9 cellular contexts compared by ENCODE assay signal in genomic region chr1:65266501-65266900, GRCh38. TPM values are rescaled to one million over a fixed set of nuclear protein-coding genes. Genes with fewer than 3 reads are reported as not detected.
DNase-seq lines count a peak whose midpoint lies in the region; ATAC-seq and TF ChIP-seq lines count a peak whose summit lies in the region.
"Had no signal": no experiment of that assay in that cellular context is flagged by ENCODE, and none has a peak within 500 bp of the region (broad histone marks: within the 10 kb centered on the region; RNA-seq: fewer than 3 reads in every experiment).

No MANE protein-coding gene starts in this region.

- peak overlapping the region; percentile 64 for H3K4me3 ChIP-seq in CD8-positive, alpha-beta T cell (ENCODE audit: low read depth, low read length)
- no peak overlapping the region for H3K4me3 ChIP-seq in mammary epithelial cell (replicated peaks in 1 of 3; ENCODE audit: insufficient read depth in 1 of 3, low read depth in 2 of 3, low read length in 3 of 3)

- no peaks in the 10 kb centered on the region for H3K9me3 Mint-ChIP-seq in CD8-positive, alpha-beta T cell
- H3K9me3 Mint-ChIP-seq in nephron progenitor cell = no peaks in the 10 kb centered on the region
- H3K9me3 Mint-ChIP-seq: dendritic cell treated with granulocyte-macrophage colony-stimulating factor and Interleukin-4, amounts not matched to agents 40 ng/mL and 50 ng/mL, for 4 days had no signal

- no peak overlapping the region for H3K9ac ChIP-seq in mammary epithelial cell (ENCODE audit: insufficient read depth, low read length)

- no peaks in the 10 kb centered on the region for H3K79me2 ChIP-seq in mammary epithelial cell (ENCODE audit: insufficient read depth, low read length)

- no peaks in the 10 kb centered on the region for H3K36me3 ChIP-seq in CD8-positive, alpha-beta T cell (ENCODE audit: insufficient read depth, low read length)
- H3K36me3 ChIP-seq in mammary epithelial cell (ENCODE audit: insufficient read depth, low read length) = no peaks in the 10 kb centered on the region
- H3K36me3 ChIP-seq: sigmoid colon had no signal

- no peaks in the 10 kb centered on the region for H3K9me3 ChIP-seq in CD8-positive, alpha-beta T cell (ENCODE audit: low read length)
- no peaks in the 10 kb centered on the region for H3K9me3 ChIP-seq in mammary epithelial cell (replicated peaks; ENCODE audit: insufficient read depth, low read length)
- H3K9me3 ChIP-seq: sigmoid colon had no signal

- peak overlapping the region; percentile 80 for H3K4me3 Mint-ChIP-seq in CD8-positive, alpha-beta T cell
- peak overlapping the region; percentile 77 for H3K4me3 Mint-ChIP-seq in nephron progenitor cell

- CTCF ChIA-PET in CD8-positive, alpha-beta T cell (lab: Charles Lee) = no interaction called here
- CTCF ChIA-PET in mammary epithelial cell (lab: Charles Lee; ENCODE audit: low non-redundant PET) = interaction anchor here (0.6 to 0.7 kb wide), 3 partner anchors 43 to 421 kb away, joined by 3 to 7 read pairs (median 5); partner anchors contain the start of gene DNAJC6

- H3K4me1 ChIP-seq in CD8-positive, alpha-beta T cell (ENCODE audit: insufficient read depth, low read length) = peaks cover 18% of the 10 kb centered on the region
- peaks cover 13% of the 10 kb centered on the region for H3K4me1 ChIP-seq in mammary epithelial cell (ENCODE audit: insufficient read depth, low read length)

- intact Hi-C loops in CD8-positive, alpha-beta T cell (cut with DNase I, micrococcal nuclease) = no loop called here
- intact Hi-C loops in mammary epithelial cell (cut with micrococcal nuclease) = loop anchor here (5.0 to 10.0 kb wide), 2 partner anchors 41 to 1008 kb away; partner anchors contain the start of gene DNAJC6

- TF ChIP-seq CTCF in CD8-positive, alpha-beta T cell (IDR thresholded peaks at IDR 0.05) = no peak
- TF ChIP-seq CTCF in mammary epithelial cell (conservative IDR thresholded peaks at IDR 0.05 in 1 of 2, IDR thresholded peaks at IDR 0.05 in 1 of 2; ENCODE audit: extremely low read depth in 1 of 2, insufficient read depth in 1 of 2, low read depth in 1 of 2, low read length in 2 of 2) (no peak), nephron progenitor cell (IDR thresholded peaks at IDR 0.05) (no peak)

- H3K27me3 Mint-ChIP-seq in CD8-positive, alpha-beta T cell (ENCODE audit: low read depth) = peaks cover 29% of the 10 kb centered on the region
- peaks cover 68% of the 10 kb centered on the region for H3K27me3 Mint-ChIP-seq in nephron progenitor cell (ENCODE audit: low read depth, poor library complexity)

- no peak for DNase-seq in CD8-positive, alpha-beta T cell
- DNase-seq in mammary epithelial cell (no peak), nephron progenitor cell (no peak), pons (ENCODE audit: low spot score) (no peak), cortex of kidney (lab: John Stamatoyannopoulos, UW) (no peak)
- DNase-seq: sigmoid colon had no signal

- ATAC-seq in CD8-positive, alpha-beta T cell = no peak
- ATAC-seq in GM18511 (IDR thresholded peaks at IDR 0.05; ENCODE audit: unreplicated experiment) (peak; percentile 1), HG03095 (IDR thresholded peaks at IDR 0.05; ENCODE audit: unreplicated experiment) (no peak)

- no peaks in the 10 kb centered on the region for H4K20me1 ChIP-seq in mammary epithelial cell (ENCODE audit: insufficient read depth, low read length)

- no peaks in the 10 kb centered on the region for H3K27me3 ChIP-seq in CD8-positive, alpha-beta T cell (ENCODE audit: insufficient read depth, low read length)
- H3K27me3 ChIP-seq in mammary epithelial cell (ENCODE audit: insufficient read depth, low read length) = no peaks in the 10 kb centered on the region

- no peak overlapping the region for H3K27ac Mint-ChIP-seq in CD8-positive, alpha-beta T cell
- no peak overlapping the region for H3K27ac Mint-ChIP-seq in nephron progenitor cell
- H3K27ac Mint-ChIP-seq: dendritic cell treated with granulocyte-macrophage colony-stimulating factor and Interleukin-4, amounts not matched to agents 40 ng/mL and 50 ng/mL, for 4 days had no signal

- POLR2A ChIA-PET in CD8-positive, alpha-beta T cell (lab: Charles Lee) = interaction anchor here (0.5 to 2.1 kb wide), 4 partner anchors 11 to 1606 kb away, joined by 3 to 11 read pairs (median 5); no protein-coding TSS in a partner anchor

- dilution Hi-C loops in mammary epithelial cell (cut with HindIII; ENCODE audit: low sequenced_read_pairs) = no loop called here

- H3K36me3 Mint-ChIP-seq in CD8-positive, alpha-beta T cell = no peaks in the 10 kb centered on the region
- H3K36me3 Mint-ChIP-seq in nephron progenitor cell (ENCODE audit: low read depth) = no peaks in the 10 kb centered on the region

- in situ Hi-C loops in mammary epithelial cell (cut with MboI; ENCODE audit: low sequenced_read_pairs in 2 of 2) = no loop called here

- no peak overlapping the region for H3K27ac ChIP-seq in CD8-positive, alpha-beta T cell (ENCODE audit: low read depth, low read length)
- H3K27ac ChIP-seq in mammary epithelial cell (ENCODE audit: insufficient read depth, low read depth, low read length) = no peak overlapping the region

- peak overlapping the region; percentile 96 for H2AFZ ChIP-seq in mammary epithelial cell (ENCODE audit: low read depth, low read length)

- BruUV-seq in mammary epithelial cell (replicated peaks; lab: Mats Ljungman, UMichigan) = no TSS peak

- H3K4me1 Mint-ChIP-seq in CD8-positive, alpha-beta T cell (ENCODE audit: low read depth) = peaks cover 18% of the 10 kb centered on the region
- H3K4me1 Mint-ChIP-seq in nephron progenitor cell = peaks cover 20% of the 10 kb centered on the region

- no peak overlapping the region for H3K4me2 ChIP-seq in mammary epithelial cell (ENCODE audit: insufficient read depth, low read depth, low read length)

RNA-seq across cellular contexts. Expression of gene DNAJC6, which starts 42.8 kb away (rescaled TPM):
- 1 to 10 TPM; 1.4 to 1.9 TPM for total RNA-seq in CD8-positive, alpha-beta T cell
- 10 to 100 TPM in 1 of 2 donors, 1 to 10 TPM in 1; 6.6 to 28.5 TPM for total RNA-seq in mammary epithelial cell
- 3.4 TPM for polyA plus RNA-seq in mammary epithelial cell
- polyA minus RNA-seq in mammary epithelial cell = 36.5 TPM
